ENCODE assay signal across 37 cellular contexts in genomic region chrY:9805235-9805634, GRCh38.
"Had no signal": no experiment of that assay in that cellular context is flagged by ENCODE, and none has a peak within 500 bp of the region (broad histone marks: within the 10 kb centered on the region; RNA-seq: fewer than 3 reads in every experiment).

No MANE protein-coding gene starts in this region.

- H3K36me3 ChIP-seq: MG63 had no signal

- DNase-seq: Karpas-422, Kasumi-1, MG63, MM.1S, MV-4-11, NCI-H1048, NCI-H1092, NCI-H1092 treated with DMSO at 0.1 percent for 48 hours, NCI-H1105, NCI-H1105 treated with DMSO at 0.1 percent for 48 hours, NCI-H1417, NCI-H1417 treated with DMSO at 0.1 percent for 48 hours, NCI-H1436, NCI-H1436 treated with DMSO at 0.1 percent for 48 hours, NCI-H146, NCI-H1694, NCI-H1694 treated with DMSO at 0.1 percent for 48 hours, NCI-H187, NCI-H187 treated with DMSO at 0.1 percent for 48 hours, NCI-H1930, NCI-H2029, NCI-H2029 treated with DMSO at 0.1 percent for 48 hours, NCI-H2081, NCI-H2081 treated with DMSO at 0.1 percent for 48 hours, NCI-H2107, NCI-H2171, NCI-H2171 treated with DMSO at 0.1 percent for 48 hours, NCI-H2227 treated with DMSO at 0.1 percent for 48 hours, NCI-H226, NCI-H345, NCI-H446, NCI-H446 treated with DMSO at 0.1 percent for 48 hours, NCI-H510A, NCI-H510A treated with DMSO at 0.1 percent for 48 hours, NCI-H524, NCI-H524 treated with DMSO at 0.1 percent for 48 hours, NCI-H526 had no signal

- H3K9me3 ChIP-seq: MG63 had no signal

- H3K4me3 ChIP-seq: MG63 had no signal

- H3K27me3 ChIP-seq: MG63 had no signal
